In the genomic region with DNA sequence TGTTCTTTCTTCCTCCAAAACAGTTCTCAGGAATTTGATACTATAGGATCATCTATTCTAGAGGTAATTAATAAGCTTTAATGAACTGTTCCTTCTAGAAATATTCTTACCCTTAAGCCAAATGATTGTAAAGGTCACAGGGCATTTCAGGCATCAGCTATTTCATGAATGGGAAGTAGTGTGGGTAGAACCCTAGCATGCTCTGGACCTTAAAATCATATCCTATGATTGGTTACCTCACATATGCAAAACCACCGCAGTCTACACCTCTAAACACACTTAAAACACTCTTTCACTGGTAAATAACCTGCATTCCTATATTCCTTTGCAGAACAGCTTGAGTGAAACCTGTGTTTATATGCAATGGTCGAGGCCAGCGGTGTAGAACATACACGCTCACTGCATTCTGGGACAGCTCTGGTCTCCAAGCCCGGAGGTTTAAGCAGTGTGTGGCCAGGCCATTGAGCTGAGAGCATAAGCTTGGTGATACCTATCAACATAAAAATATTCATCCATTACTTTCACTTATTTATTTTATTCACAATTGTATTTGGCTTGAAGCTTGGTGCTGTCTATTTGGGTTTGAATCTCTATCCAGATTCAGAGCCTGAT, we compare ENCODE assay signal across 12 cellular contexts.
DNase-seq lines count a peak whose midpoint lies in the region; TF ChIP-seq lines count a peak whose summit lies in the region.
"Had no signal": no experiment of that assay in that cellular context is flagged by ENCODE, and none has a peak within 500 bp of the region (broad histone marks: within the 10 kb centered on the region; RNA-seq: fewer than 3 reads in every experiment).

No MANE protein-coding gene starts in this region.

- CTCF ChIA-PET in activated CD4-positive, alpha-beta T cell treated with anti-CD3 and anti-CD28 coated beads, Interleukin-2, amount 10 ng/mL, durations not matched to agents 7 days and 5 days (lab: Charles Lee) = interaction anchor here (0.9 to 6.1 kb wide), 22 partner anchors 10 to 100 kb away, joined by 3 to 58 read pairs (median 8); partner anchors contain the start of gene RASGRP1
- CTCF ChIA-PET in GM10248 (lab: Yijun Ruan, JAX) = interaction anchor here (0.9 to 7.0 kb wide), 19 partner anchors 9 to 183 kb away, joined by 3 to 44 read pairs (median 4); partner anchors contain the start of gene RASGRP1

- intact Hi-C loops in activated T-helper 1 cell treated with anti-CD3 and anti-CD28 coated beads, Interleukin-12 subunit alpha, Interleukin-12 subunit beta, Interleukin-2, Interleukin-4 antibody, amounts not matched to agents 30 ng/mL and 10 ng/mL and 1 ng/mL, durations not matched to agents 14 hours and 24 hours and 36 hours (cut with micrococcal nuclease) = loop anchor here (1.0 kb wide), 1 partner anchor 31 kb away; no protein-coding TSS in a partner anchor

- H3K27ac ChIP-seq in skin epidermis = peak overlapping the region in 14 of 21 experiments; percentile 4 to 95 (median 73)

- peak overlapping the region; percentile 97 for H3K27ac Mint-ChIP-seq in activated CD4-positive, alpha-beta T cell treated with anti-CD3 and anti-CD28 coated beads, Interleukin-2, amount 10 ng/mL, durations not matched to agents 7 days and 5 days
- H3K27ac Mint-ChIP-seq in activated T-helper 1 cell treated with anti-CD3 and anti-CD28 coated beads, Interleukin-12 subunit alpha, Interleukin-12 subunit beta, Interleukin-2, Interleukin-4 antibody, amounts not matched to agents 30 ng/mL and 10 ng/mL and 1 ng/mL, durations not matched to agents 14 hours and 24 hours and 36 hours = peak overlapping the region; percentile 94
- H3K27ac Mint-ChIP-seq: GM23338 had no signal

- peak; percentile 28 for DNase-seq in activated CD4-positive, alpha-beta T cell treated with anti-CD3 and anti-CD28 coated beads, Interleukin-2, amount 10 ng/mL, durations not matched to agents 7 days and 5 days
- DNase-seq in activated CD4-positive, alpha-beta T cell treated with anti-CD3 and anti-CD28 coated beads for 1 hour = no peak
- DNase-seq in Jurkat, Clone E6-1 (ENCODE audit: low read depth, low spot score) = no peak
- DNase-seq in activated T-helper 1 cell treated with anti-CD3 and anti-CD28 coated beads, Interleukin-12 subunit alpha, Interleukin-12 subunit beta, Interleukin-2, Interleukin-4 antibody, amounts not matched to agents 30 ng/mL and 10 ng/mL and 1 ng/mL, durations not matched to agents 14 hours and 24 hours and 36 hours (ENCODE audit: low spot score) = no peak
- DNase-seq in NCI-H1105 (lab: John Stamatoyannopoulos, UW) (no peak), GM10248 (ENCODE audit: extremely low spot score) (no peak)
- DNase-seq in stimulated activated naive CD4-positive, alpha-beta T cell treated with Interleukin-2 at 50 U/mL for 16 hours (lab: John Stamatoyannopoulos, UW) = no peak
- DNase-seq: cortex of kidney, EL, NCI-H1105 treated with DMSO at 0.1 percent for 48 hours had no signal

- H3K27me3 Mint-ChIP-seq in activated CD4-positive, alpha-beta T cell treated with anti-CD3 and anti-CD28 coated beads, Interleukin-2, amount 10 ng/mL, durations not matched to agents 7 days and 5 days = no peaks in the 10 kb centered on the region
- no peaks in the 10 kb centered on the region for H3K27me3 Mint-ChIP-seq in activated T-helper 1 cell treated with anti-CD3 and anti-CD28 coated beads, Interleukin-12 subunit alpha, Interleukin-12 subunit beta, Interleukin-2, Interleukin-4 antibody, amounts not matched to agents 30 ng/mL and 10 ng/mL and 1 ng/mL, durations not matched to agents 14 hours and 24 hours and 36 hours (ENCODE audit: insufficient read depth)

- peak overlapping the region; percentile 77 for H3K4me3 Mint-ChIP-seq in activated CD4-positive, alpha-beta T cell treated with anti-CD3 and anti-CD28 coated beads, Interleukin-2, amount 10 ng/mL, durations not matched to agents 7 days and 5 days
- H3K4me3 Mint-ChIP-seq in activated T-helper 1 cell treated with anti-CD3 and anti-CD28 coated beads, Interleukin-12 subunit alpha, Interleukin-12 subunit beta, Interleukin-2, Interleukin-4 antibody, amounts not matched to agents 30 ng/mL and 10 ng/mL and 1 ng/mL, durations not matched to agents 14 hours and 24 hours and 36 hours = peak overlapping the region; percentile 79
- H3K4me3 Mint-ChIP-seq: GM23338 had no signal

- POLR2A ChIA-PET in activated CD4-positive, alpha-beta T cell treated with anti-CD3 and anti-CD28 coated beads, Interleukin-2, amount 10 ng/mL, durations not matched to agents 7 days and 5 days (lab: Charles Lee) = interaction anchor here (1.1 to 2.7 kb wide), 8 partner anchors 19 to 88 kb away, joined by 3 to 15 read pairs (median 5); partner anchors contain the start of gene RASGRP1
- POLR2A ChIA-PET in GM10248 (lab: Yijun Ruan, JAX) = no interaction called here

- TF ChIP-seq CTCF in GM10248 (IDR thresholded peaks at IDR 0.05; ENCODE audit: control extremely low read depth, extremely low read depth, low read depth, missing control alignments) = no peak

- peak overlapping the region; percentile 36 for H3K4me3 ChIP-seq in Jurkat, Clone E6-1 (ENCODE audit: low read length)
- no peak overlapping the region for H3K4me3 ChIP-seq in skin epidermis
- H3K4me3 ChIP-seq: GM23338 had no signal

- peaks cover 88% of the 10 kb centered on the region for H3K4me1 Mint-ChIP-seq in activated CD4-positive, alpha-beta T cell treated with anti-CD3 and anti-CD28 coated beads, Interleukin-2, amount 10 ng/mL, durations not matched to agents 7 days and 5 days
- peaks cover 89% of the 10 kb centered on the region for H3K4me1 Mint-ChIP-seq in activated T-helper 1 cell treated with anti-CD3 and anti-CD28 coated beads, Interleukin-12 subunit alpha, Interleukin-12 subunit beta, Interleukin-2, Interleukin-4 antibody, amounts not matched to agents 30 ng/mL and 10 ng/mL and 1 ng/mL, durations not matched to agents 14 hours and 24 hours and 36 hours (ENCODE audit: low read depth)

- H3K9me3 Mint-ChIP-seq in activated CD4-positive, alpha-beta T cell treated with anti-CD3 and anti-CD28 coated beads, Interleukin-2, amount 10 ng/mL, durations not matched to agents 7 days and 5 days = peaks cover 11% of the 10 kb centered on the region
- peaks cover 10% of the 10 kb centered on the region for H3K9me3 Mint-ChIP-seq in activated T-helper 1 cell treated with anti-CD3 and anti-CD28 coated beads, Interleukin-12 subunit alpha, Interleukin-12 subunit beta, Interleukin-2, Interleukin-4 antibody, amounts not matched to agents 30 ng/mL and 10 ng/mL and 1 ng/mL, durations not matched to agents 14 hours and 24 hours and 36 hours
- H3K9me3 Mint-ChIP-seq: GM23338 had no signal

- peaks cover 29% of the 10 kb centered on the region for H3K36me3 Mint-ChIP-seq in activated CD4-positive, alpha-beta T cell treated with anti-CD3 and anti-CD28 coated beads, Interleukin-2, amount 10 ng/mL, durations not matched to agents 7 days and 5 days (ENCODE audit: low read depth)
- H3K36me3 Mint-ChIP-seq in activated T-helper 1 cell treated with anti-CD3 and anti-CD28 coated beads, Interleukin-12 subunit alpha, Interleukin-12 subunit beta, Interleukin-2, Interleukin-4 antibody, amounts not matched to agents 30 ng/mL and 10 ng/mL and 1 ng/mL, durations not matched to agents 14 hours and 24 hours and 36 hours (ENCODE audit: low read depth) = peaks cover 31% of the 10 kb centered on the region
